Comparison of ENCODE assay signal across 1 cellular context in the genomic region with DNA sequence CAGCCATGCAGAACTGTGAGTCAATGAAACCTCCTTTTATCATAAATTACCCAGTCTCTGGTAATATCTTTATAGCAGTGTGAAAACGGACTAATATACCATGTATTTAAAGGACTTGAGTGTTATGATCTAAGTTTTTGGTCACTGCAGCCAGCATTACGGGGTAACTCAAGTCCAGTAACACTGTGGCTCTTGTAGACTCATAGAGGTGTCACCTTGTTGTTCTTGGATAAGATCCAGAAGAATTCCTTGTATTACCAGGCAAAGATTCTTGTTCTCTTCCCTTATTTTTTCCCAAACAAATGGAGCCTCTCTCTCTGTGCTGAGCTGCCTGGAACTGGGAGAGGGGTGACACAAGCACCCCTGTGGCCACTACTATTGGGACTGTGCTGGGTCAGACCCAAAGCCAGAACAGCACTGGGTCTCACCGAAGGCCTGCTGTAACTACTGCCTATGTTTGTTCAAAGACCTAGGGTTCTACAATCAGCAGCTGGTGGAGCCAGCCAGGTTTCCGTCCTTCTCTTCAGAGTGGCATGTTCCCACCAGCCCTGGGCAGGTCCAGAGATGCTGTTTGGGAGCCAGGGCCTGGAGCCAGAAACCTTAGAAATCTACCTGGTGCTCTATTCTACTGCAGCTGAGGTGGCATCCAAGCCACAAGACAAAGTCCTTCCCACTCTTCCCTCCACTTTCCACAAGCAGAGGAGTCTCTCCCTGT.
TF ChIP-seq lines count a peak whose summit lies in the region.

No MANE protein-coding gene starts in this region.

TF ChIP-seq in H1, 55 proteins besides CTCF, POLR2A, EP300 and RAD21 (continued from another document):
- TF ChIP-seq EZH2 (IDR thresholded peaks at IDR 0.05; ENCODE audit: low read depth, low read length, severe bottlenecking) (no peak), CBX8 (IDR thresholded peaks at IDR 0.05; ENCODE audit: borderline replicate concordance, low read depth, low read length) (no peak), ZNF274 (IDR thresholded peaks at IDR 0.05; ENCODE audit: borderline replicate concordance, extremely low read depth, low read length) (no peak), RBBP5 (IDR thresholded peaks at IDR 0.05; ENCODE audit: borderline replicate concordance, low read depth, low read length) (no peak), E2F6 (IDR thresholded peaks at IDR 0.05) (no peak), SP2 (IDR thresholded peaks at IDR 0.05; ENCODE audit: low read length) (no peak)
- TF ChIP-seq, protein P1, sequence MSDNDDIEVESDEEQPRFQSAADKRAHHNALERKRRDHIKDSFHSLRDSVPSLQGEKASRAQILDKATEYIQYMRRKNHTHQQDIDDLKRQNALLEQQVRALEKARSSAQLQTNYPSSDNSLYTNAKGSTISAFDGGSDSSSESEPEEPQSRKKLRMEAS (IDR thresholded peaks at IDR 0.05), result no peak
